Comparison of ENCODE assay signal across 20 cellular contexts in genomic region chr15:74727727-74728126, GRCh38. TPM values are rescaled to one million over a fixed set of nuclear protein-coding genes. Genes with fewer than 3 reads are reported as not detected.
A peak's percentile ranks its signal among the peaks of the same experiment; 100 is the strongest.
DNase-seq lines count a peak whose midpoint lies in the region; ATAC-seq, FAIRE-seq and TF ChIP-seq lines count a peak whose summit lies in the region.
"Had no signal": no experiment of that assay in that cellular context is flagged by ENCODE, and none has a peak within 500 bp of the region (broad histone marks: within the 10 kb centered on the region; RNA-seq: fewer than 3 reads in every experiment).

No MANE protein-coding gene starts in this region.

- H4K20me1 ChIP-seq in HepG2 (ENCODE audit: insufficient read depth, low read length), result no peaks in the 10 kb centered on the region

- H3K4me1 ChIP-seq in HepG2 (ENCODE audit: insufficient read depth, low read length) (peaks cover 81% of the 10 kb centered on the region), right lobe of liver (peaks cover 0 to 53% (median 26%) of the 10 kb centered on the region in 4 donors)
- H3K4me1 ChIP-seq: BE2C had no signal

- H3K4me2 ChIP-seq in HepG2 (ENCODE audit: low read depth, low read length), result no peak overlapping the region

- TF ChIP-seq RAD21 in HepG2 (CRISPR knock-in tag; IDR thresholded peaks at IDR 0.05), result no peak

- no peak overlapping the region for H3K9ac ChIP-seq in HepG2 (ENCODE audit: insufficient read depth, low read depth, low read length)

- CTCF ChIA-PET in HepG2 (lab: Yijun Ruan, JAX; ENCODE audit: low intra/inter-chr PET ratio, low total read pairs), result no interaction called here

- TF ChIP-seq EP300 in HepG2 (IDR thresholded peaks at IDR 0.05; ENCODE audit: low read depth in 2 of 2, low read length in 2 of 2), result no peak
- TF ChIP-seq EP300 in HepG2 (CRISPR knock-in tag; IDR thresholded peaks at IDR 0.05; ENCODE audit: borderline replicate concordance), result no peak

- in situ Hi-C loops in HepG2 (cut with HindIII; ENCODE audit: extremely low pct_ligation_motif_present, low pct_unique_long_range_greater_than_20kb), result no loop called here

- no peaks in the 10 kb centered on the region for H3K9me3 ChIP-seq in HepG2 (ENCODE audit: low read length)
- H3K9me3 ChIP-seq in right lobe of liver, result no peaks in the 10 kb centered on the region
- H3K9me3 ChIP-seq: BE2C, gastroesophageal sphincter had no signal

- no peaks in the 10 kb centered on the region for H3K79me2 ChIP-seq in HepG2 (ENCODE audit: insufficient read depth, low read length)

- no TSS peak for BruUV-seq in HepG2 (replicated peaks; lab: Mats Ljungman, UMichigan)

- no peaks in the 10 kb centered on the region for H3K36me3 ChIP-seq in HepG2 (replicated peaks in 1 of 2; ENCODE audit: control insufficient read depth in 1 of 2, insufficient read depth in 2 of 2, low read length in 2 of 2)
- H3K36me3 ChIP-seq in right lobe of liver, result no peaks in the 10 kb centered on the region
- H3K36me3 ChIP-seq: BE2C, gastroesophageal sphincter had no signal

- H3K4me3 ChIP-seq in HepG2 (replicated peaks in 1 of 3; ENCODE audit: insufficient read depth in 1 of 3, low read depth in 2 of 3, low read length in 3 of 3) (no peak overlapping the region), right lobe of liver (no peak overlapping the region)
- H3K4me3 ChIP-seq: gastroesophageal sphincter, GM12878 had no signal

- intact Hi-C loops in HepG2 (cut with micrococcal nuclease; ENCODE audit: unreplicated experiment), result no loop called here
- intact Hi-C loops in right lobe of liver (cut with DNase I), result no loop called here

- H3K27me3 ChIP-seq in HepG2 (ENCODE audit: control insufficient read depth in 1 of 2, insufficient read depth in 2 of 2, low read length in 2 of 2) (no peaks in the 10 kb centered on the region), right lobe of liver (no peaks in the 10 kb centered on the region)

- no peak overlapping the region for H3K27ac ChIP-seq in HepG2 (ENCODE audit: extremely low read length, insufficient read depth, low read length)
- H3K27ac ChIP-seq in right lobe of liver, result no peak overlapping the region
- H3K27ac ChIP-seq: gastroesophageal sphincter had no signal

- 94% methylated on average over 5 of the region's 7 CpGs for WGBS in HepG2 (ENCODE audit: low lambda C conversion rate)
- 86% methylated on average over 1 of the region's 7 CpGs for WGBS in right lobe of liver (ENCODE audit: insufficient coverage, low coverage, low lambda C conversion rate, missing lambda C conversion rate)

- POLR2A ChIA-PET in HepG2 (lab: Yijun Ruan, JAX), result no interaction called here

- no peak for ATAC-seq in HepG2
- ATAC-seq in right lobe of liver, result no peak
- no peak for ATAC-seq in left lobe of liver
- no peak for ATAC-seq in HG03095 (IDR thresholded peaks at IDR 0.05; ENCODE audit: unreplicated experiment)
- ATAC-seq: gastroesophageal sphincter; GM12878; stimulated activated naive CD8-positive, alpha-beta T cell treated with anti-CD3 and anti-CD28 coated beads, Interleukin-15, amount 100 ng/mL, for 72 hours had no signal

- no peak overlapping the region for H2AFZ ChIP-seq in HepG2 (ENCODE audit: low read length)

- TF ChIP-seq POLR2A in HepG2 (IDR thresholded peaks at IDR 0.05; ENCODE audit: insufficient read depth in 1 of 2, low read depth in 2 of 2, low read length in 2 of 2) (no peak), right lobe of liver (IDR thresholded peaks at IDR 0.05) (no peak)

- no peak for TF ChIP-seq CTCF in HepG2 (CRISPR knock-in tag; IDR thresholded peaks at IDR 0.05)
- TF ChIP-seq CTCF in right lobe of liver (IDR thresholded peaks at IDR 0.05), result no peak

- DNase-seq in HepG2 (ENCODE audit: low spot score), result no peak
- no peak for DNase-seq in right lobe of liver
- peak; percentile 18 for DNase-seq in RPMI7951 (ENCODE audit: low read depth)
- DNase-seq in left lobe of liver (ENCODE audit: low spot score), result peak; percentile 43
- no peak for DNase-seq in kidney tubule cell (ENCODE audit: low spot score)
- no peak for DNase-seq in GM19239 (ENCODE audit: insufficient read length, low spot score)
- no peak for DNase-seq in mesenteric fat pad (ENCODE audit: low spot score)
- DNase-seq: activated T-cell treated with anti-CD3 and anti-CD28 coated beads, Interleukin-2, amount 50 U/mL, for 1 hour; BE2C; KG1; NCI-H1417 treated with DMSO at 0.1 percent for 48 hours; NCI-H446 treated with DMSO at 0.1 percent for 48 hours; stimulated activated CD4-positive, alpha-beta T cell treated with anti-CD3 and anti-CD28 coated beads, Interleukin-12 subunit alpha, Interleukin-12 subunit beta, amount 100 ng/mL, for 4 hours; stimulated activated naive CD8-positive, alpha-beta T cell treated with anti-CD3 and anti-CD28 coated beads, Interleukin-15, amount 100 ng/mL, for 72 hours had no signal

- FAIRE-seq in HepG2 (lab: Jason Lieb, UNC) (no peak), GM19239 (lab: Jason Lieb, UNC) (no peak)
- FAIRE-seq: GM12878, RCC 7860 had no signal

RNA-seq across cellular contexts. Expression of gene CYP1A1, which starts 2.4 kb away (rescaled TPM):
- total RNA-seq in HepG2 (2016; rRNA removed; fragmentation: Illumina TruSeq; extraction: Trizol) (4.1 and 7.9 TPM in 2 replicates), right lobe of liver (10 to 100 TPM in 1 of 6 experiments, 1 to 10 TPM in 4, under 1 TPM in 1; 0.31 to 12.5 (median 2.9) TPM), left lobe of liver (1.6 TPM), mesenteric fat pad (65.0 TPM)
- total RNA-seq in HepG2 (2016; cell fraction: cytosol; rRNA removed; fragmentation: Illumina TruSeq; extraction: Trizol; ENCODE audit: low read depth), result 1.3 and 1.7 TPM in 2 replicates
- total RNA-seq in HepG2 (2016; cell fraction: insoluble cytoplasmic fraction; rRNA removed; fragmentation: Illumina TruSeq; extraction: Trizol), result 3.5 and 7.6 TPM in 2 replicates
- total RNA-seq in HepG2 (2016; cell fraction: membrane; rRNA removed; fragmentation: Illumina TruSeq; extraction: Trizol), result 3.3 and 3.8 TPM in 2 replicates
- total RNA-seq in HepG2 (2016; cell fraction: nucleus; rRNA removed; fragmentation: Illumina TruSeq; extraction: Trizol), result 8.5 and 8.7 TPM in 2 replicates
- 8.0 and 11.0 TPM in 2 replicates for polyA plus RNA-seq in HepG2 (2011; rRNA removed)
- 7.0 and 10.8 TPM in 2 replicates for polyA plus RNA-seq in HepG2 (2011; cell fraction: cytosol; rRNA removed)
- 8.4 and 11.9 TPM in 2 replicates for polyA plus RNA-seq in HepG2 (2011; cell fraction: nucleus; rRNA removed)
- polyA plus RNA-seq in HepG2 (2012), result 7.0 and 9.5 TPM in 2 replicates
- 1.2 TPM in 2 replicates for polyA plus RNA-seq in HepG2 (2016; cell fraction: cytosol; fragmentation: Illumina TruSeq; extraction: Trizol; ENCODE audit: low read depth)
- 3.4 and 3.6 TPM in 2 replicates for polyA plus RNA-seq in HepG2 (2016; cell fraction: insoluble cytoplasmic fraction; fragmentation: Illumina TruSeq; extraction: Trizol; ENCODE audit: low read depth)
- polyA plus RNA-seq in HepG2 (2016; cell fraction: membrane; fragmentation: Illumina TruSeq; extraction: Trizol; ENCODE audit: low read depth), result 1.9 and 2.1 TPM in 2 replicates
- 13.4 and 14.2 TPM in 2 replicates for polyA plus RNA-seq in HepG2 (2016; cell fraction: nucleus; fragmentation: Illumina TruSeq; extraction: Trizol; ENCODE audit: insufficient read depth, low read depth)
- 2.4 and 6.8 TPM in 2 replicates for polyA minus RNA-seq in HepG2 (2011; rRNA and poly(A)+ RNA removed; ENCODE audit: low replicate concordance)
- 2.5 and 7.8 TPM in 2 replicates for polyA minus RNA-seq in HepG2 (2011; cell fraction: cytosol; rRNA and poly(A)+ RNA removed)
- 1.9 and 5.3 TPM in 2 replicates for polyA minus RNA-seq in HepG2 (2011; cell fraction: nucleus; rRNA and poly(A)+ RNA removed)
- 1.3 and 1.4 TPM in 2 replicates for total RNA-seq in RPMI7951 (2014; rRNA removed; shearing (Covaris generic))

RNA-seq across cellular contexts. Expression of gene CYP1A2, which starts 20.9 kb away (rescaled TPM):
- total RNA-seq in HepG2 (2016; rRNA removed; fragmentation: Illumina TruSeq; extraction: Trizol), result not detected in 2 replicates
- total RNA-seq in HepG2 (2016; cell fraction: cytosol; rRNA removed; fragmentation: Illumina TruSeq; extraction: Trizol; ENCODE audit: low read depth), result not detected in 2 replicates
- not detected in 2 replicates for total RNA-seq in HepG2 (2016; cell fraction: insoluble cytoplasmic fraction; rRNA removed; fragmentation: Illumina TruSeq; extraction: Trizol)
- not detected in 2 replicates for total RNA-seq in HepG2 (2016; cell fraction: membrane; rRNA removed; fragmentation: Illumina TruSeq; extraction: Trizol)
- not detected in 2 replicates for total RNA-seq in HepG2 (2016; cell fraction: nucleus; rRNA removed; fragmentation: Illumina TruSeq; extraction: Trizol)
- polyA plus RNA-seq in HepG2 (2011; rRNA removed), result 0.07 and 0.09 TPM in 2 replicates
- polyA plus RNA-seq in HepG2 (2011; cell fraction: cytosol; rRNA removed), result 0.03 and 0.13 TPM in 2 replicates
- 0.03 TPM in 1 of 2 replicates, not detected in the other for polyA plus RNA-seq in HepG2 (2011; cell fraction: nucleus; rRNA removed)
- 0.12 and 0.23 TPM in 2 replicates for polyA plus RNA-seq in HepG2 (2012)
- not detected in 2 replicates for polyA plus RNA-seq in HepG2 (2016; cell fraction: cytosol; fragmentation: Illumina TruSeq; extraction: Trizol; ENCODE audit: low read depth)
- not detected in 2 replicates for polyA plus RNA-seq in HepG2 (2016; cell fraction: insoluble cytoplasmic fraction; fragmentation: Illumina TruSeq; extraction: Trizol; ENCODE audit: low read depth)
- polyA plus RNA-seq in HepG2 (2016; cell fraction: membrane; fragmentation: Illumina TruSeq; extraction: Trizol; ENCODE audit: low read depth), result not detected in 2 replicates
- not detected in 2 replicates for polyA plus RNA-seq in HepG2 (2016; cell fraction: nucleus; fragmentation: Illumina TruSeq; extraction: Trizol; ENCODE audit: insufficient read depth, low read depth)
- polyA minus RNA-seq in HepG2 (2011; rRNA and poly(A)+ RNA removed; ENCODE audit: low replicate concordance), result 0.05 TPM in 1 of 2 replicates, not detected in the other
- polyA minus RNA-seq in HepG2 (2011; cell fraction: cytosol; rRNA and poly(A)+ RNA removed), result not detected in 2 replicates
- not detected in 2 replicates for polyA minus RNA-seq in HepG2 (2011; cell fraction: nucleus; rRNA and poly(A)+ RNA removed)
- 100 to 1,000 TPM in 2 of 6 experiments, 10 to 100 TPM in 2, 1 to 10 TPM in 1, under 1 TPM in 1; 0.81 to 235 (median 65.0) TPM for total RNA-seq in right lobe of liver
- total RNA-seq in RPMI7951 (2014; rRNA removed; shearing (Covaris generic)), result not detected in 2 replicates
- total RNA-seq in left lobe of liver, result 120 TPM
- not detected for total RNA-seq in mesenteric fat pad
- total RNA-seq: cerebellum, gastroesophageal sphincter, GM12878, osteocyte had no signal

RNA-seq across cellular contexts. Expression of gene EDC3, which starts 31.9 kb away (rescaled TPM):
- total RNA-seq in HepG2 (2016; rRNA removed; fragmentation: Illumina TruSeq; extraction: Trizol) (17.4 and 24.3 TPM in 2 replicates), right lobe of liver (10 to 100 TPM; 10.9 to 16.2 (median 11.8) TPM), left lobe of liver (13.4 TPM), mesenteric fat pad (27.2 TPM)
- 24.4 and 37.5 TPM in 2 replicates for total RNA-seq in HepG2 (2016; cell fraction: cytosol; rRNA removed; fragmentation: Illumina TruSeq; extraction: Trizol; ENCODE audit: low read depth)
- 16.8 and 20.8 TPM in 2 replicates for total RNA-seq in HepG2 (2016; cell fraction: insoluble cytoplasmic fraction; rRNA removed; fragmentation: Illumina TruSeq; extraction: Trizol)
- 12.3 and 12.5 TPM in 2 replicates for total RNA-seq in HepG2 (2016; cell fraction: membrane; rRNA removed; fragmentation: Illumina TruSeq; extraction: Trizol)
- total RNA-seq in HepG2 (2016; cell fraction: nucleus; rRNA removed; fragmentation: Illumina TruSeq; extraction: Trizol), result 25.1 and 27.9 TPM in 2 replicates
- 32.0 and 40.9 TPM in 2 replicates for polyA plus RNA-seq in HepG2 (2011; rRNA removed)
- 24.9 and 25.8 TPM in 2 replicates for polyA plus RNA-seq in HepG2 (2011; cell fraction: cytosol; rRNA removed)
- polyA plus RNA-seq in HepG2 (2011; cell fraction: nucleus; rRNA removed), result 48.2 and 53.0 TPM in 2 replicates
- polyA plus RNA-seq in HepG2 (2012), result 21.6 and 24.3 TPM in 2 replicates
- polyA plus RNA-seq in HepG2 (2016; cell fraction: cytosol; fragmentation: Illumina TruSeq; extraction: Trizol; ENCODE audit: low read depth), result 2.8 TPM in 2 replicates
- 33.6 and 38.5 TPM in 2 replicates for polyA plus RNA-seq in HepG2 (2016; cell fraction: insoluble cytoplasmic fraction; fragmentation: Illumina TruSeq; extraction: Trizol; ENCODE audit: low read depth)
- polyA plus RNA-seq in HepG2 (2016; cell fraction: membrane; fragmentation: Illumina TruSeq; extraction: Trizol; ENCODE audit: low read depth), result 5.3 and 6.3 TPM in 2 replicates
- polyA plus RNA-seq in HepG2 (2016; cell fraction: nucleus; fragmentation: Illumina TruSeq; extraction: Trizol; ENCODE audit: insufficient read depth, low read depth), result 42.7 and 44.8 TPM in 2 replicates
- 107 and 153 TPM in 2 replicates for polyA minus RNA-seq in HepG2 (2011; rRNA and poly(A)+ RNA removed; ENCODE audit: low replicate concordance)
- polyA minus RNA-seq in HepG2 (2011; cell fraction: cytosol; rRNA and poly(A)+ RNA removed), result 20.9 and 36.0 TPM in 2 replicates
- 46.6 and 50.0 TPM in 2 replicates for polyA minus RNA-seq in HepG2 (2011; cell fraction: nucleus; rRNA and poly(A)+ RNA removed)
- 7.4 and 10.6 TPM in 2 replicates for total RNA-seq in RPMI7951 (2014; rRNA removed; shearing (Covaris generic))

RNA-seq across cellular contexts. Expression of gene CSK, which starts 54.2 kb away (rescaled TPM):
- total RNA-seq in HepG2 (2016; rRNA removed; fragmentation: Illumina TruSeq; extraction: Trizol), result 20.6 and 21.3 TPM in 2 replicates
- total RNA-seq in HepG2 (2016; cell fraction: cytosol; rRNA removed; fragmentation: Illumina TruSeq; extraction: Trizol; ENCODE audit: low read depth), result 8.5 and 9.2 TPM in 2 replicates
- total RNA-seq in HepG2 (2016; cell fraction: insoluble cytoplasmic fraction; rRNA removed; fragmentation: Illumina TruSeq; extraction: Trizol), result 17.5 and 21.5 TPM in 2 replicates
- 24.6 and 31.5 TPM in 2 replicates for total RNA-seq in HepG2 (2016; cell fraction: membrane; rRNA removed; fragmentation: Illumina TruSeq; extraction: Trizol)
- total RNA-seq in HepG2 (2016; cell fraction: nucleus; rRNA removed; fragmentation: Illumina TruSeq; extraction: Trizol), result 22.6 and 23.4 TPM in 2 replicates
- polyA plus RNA-seq in HepG2 (2011; rRNA removed), result 12.5 and 18.8 TPM in 2 replicates
- 13.9 and 14.0 TPM in 2 replicates for polyA plus RNA-seq in HepG2 (2011; cell fraction: cytosol; rRNA removed)
- polyA plus RNA-seq in HepG2 (2011; cell fraction: nucleus; rRNA removed), result 67.4 and 72.0 TPM in 2 replicates
- polyA plus RNA-seq in HepG2 (2012), result 26.5 and 39.5 TPM in 2 replicates
- polyA plus RNA-seq in HepG2 (2016; cell fraction: cytosol; fragmentation: Illumina TruSeq; extraction: Trizol; ENCODE audit: low read depth), result 10.3 and 12.4 TPM in 2 replicates
- polyA plus RNA-seq in HepG2 (2016; cell fraction: insoluble cytoplasmic fraction; fragmentation: Illumina TruSeq; extraction: Trizol; ENCODE audit: low read depth), result 42.9 and 49.6 TPM in 2 replicates
- 24.4 and 34.3 TPM in 2 replicates for polyA plus RNA-seq in HepG2 (2016; cell fraction: membrane; fragmentation: Illumina TruSeq; extraction: Trizol; ENCODE audit: low read depth)
- polyA plus RNA-seq in HepG2 (2016; cell fraction: nucleus; fragmentation: Illumina TruSeq; extraction: Trizol; ENCODE audit: insufficient read depth, low read depth), result 80.5 and 84.1 TPM in 2 replicates
- polyA minus RNA-seq in HepG2 (2011; rRNA and poly(A)+ RNA removed; ENCODE audit: low replicate concordance), result 34.0 and 51.8 TPM in 2 replicates
- polyA minus RNA-seq in HepG2 (2011; cell fraction: cytosol; rRNA and poly(A)+ RNA removed), result 19.3 and 20.3 TPM in 2 replicates
- 23.4 and 28.1 TPM in 2 replicates for polyA minus RNA-seq in HepG2 (2011; cell fraction: nucleus; rRNA and poly(A)+ RNA removed)
- total RNA-seq in right lobe of liver, result 10 to 100 TPM; 22.2 to 50.9 (median 32.7) TPM
- total RNA-seq in RPMI7951 (2014; rRNA removed; shearing (Covaris generic)), result 21.4 and 24.6 TPM in 2 replicates
- total RNA-seq in left lobe of liver, result 32.7 TPM
- total RNA-seq in mesenteric fat pad, result 46.9 TPM

Comparison
In these comparisons a context has a peak if more than half of its experiments do, and no peak if none do; other contexts are left out.
1. DNase-seq: peak in RPMI7951 (single experiment) and left lobe of liver (single experiment); none in HepG2 (single experiment), right lobe of liver (0 of 3), kidney tubule cell (single experiment), GM19239 (single experiment) and mesenteric fat pad (single experiment).